Comparison of ENCODE assay signal across 1 cellular context in the genomic region with DNA sequence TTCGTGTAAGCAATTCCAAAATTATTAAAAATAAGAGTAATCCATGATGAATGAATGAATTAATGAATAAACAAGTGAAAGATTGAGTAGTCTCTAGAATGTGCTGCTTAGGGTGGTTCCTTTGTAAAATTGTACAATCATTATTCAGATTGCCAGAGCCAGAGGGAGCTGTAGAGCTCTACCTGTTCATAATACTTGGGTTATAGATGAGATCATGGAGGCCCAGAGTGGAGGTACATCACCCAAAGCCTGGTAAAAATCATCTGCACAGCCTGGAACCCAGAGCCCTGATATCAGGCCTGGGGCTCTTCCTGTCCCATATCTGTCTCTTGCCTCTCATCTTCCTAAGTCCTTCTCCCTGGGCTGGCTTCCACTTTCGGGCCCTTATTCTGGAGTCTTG.
TF ChIP-seq lines count a peak whose summit lies in the region.

No MANE protein-coding gene starts in this region.

TF ChIP-seq in HepG2, 621 proteins besides CTCF, POLR2A, EP300 and RAD21 (continued from another document):
- TF ChIP-seq STAG1 (CRISPR knock-in tag; IDR thresholded peaks at IDR 0.05) (peak; percentile 32), RFX5 (IDR thresholded peaks at IDR 0.05; ENCODE audit: low read depth, low read length) (no peak)
